8 cellular contexts compared by ENCODE assay signal in the genomic region with DNA sequence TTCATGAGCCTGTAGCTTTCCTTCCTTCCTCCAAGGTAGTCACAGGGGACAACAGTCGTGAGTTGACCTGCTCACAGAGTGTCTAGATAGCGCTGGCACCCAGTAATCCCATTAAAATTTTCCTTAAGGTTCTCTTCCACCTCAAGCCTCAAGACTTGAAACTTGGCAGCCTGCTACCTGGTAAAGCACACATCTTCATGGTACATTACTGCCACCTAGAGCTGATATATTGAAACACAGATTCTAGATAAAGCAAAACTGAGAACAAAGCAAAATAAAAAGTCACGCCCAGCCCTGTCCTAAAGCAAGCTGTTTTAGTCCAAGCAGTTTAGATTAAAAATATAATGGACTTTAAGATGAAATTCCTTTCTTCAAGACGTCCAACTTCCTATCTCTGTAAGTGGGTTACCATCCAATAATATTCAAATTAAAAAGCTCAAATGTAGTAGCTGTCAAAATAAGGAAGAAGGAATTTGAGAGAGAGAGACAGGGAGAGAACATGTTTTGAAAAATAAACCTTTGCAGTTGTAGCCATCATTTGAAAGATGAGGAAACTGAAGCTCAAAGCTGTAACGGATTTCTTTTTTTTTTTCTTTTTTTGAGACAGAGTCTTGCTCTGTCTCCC. TPM values are rescaled to one million over a fixed set of nuclear protein-coding genes. Genes with fewer than 3 reads are reported as not detected.
DNase-seq lines count a peak whose midpoint lies in the region; ATAC-seq and TF ChIP-seq lines count a peak whose summit lies in the region.

No MANE protein-coding gene starts in this region.

- no peaks in the 10 kb centered on the region for H3K9me3 ChIP-seq in SU-DHL-6 (ENCODE audit: insufficient read depth, low read length)
- H3K9me3 ChIP-seq in esophagus squamous epithelium: no peaks in the 10 kb centered on the region

- no peak overlapping the region for H3K4me3 ChIP-seq in SU-DHL-6 (ENCODE audit: insufficient read depth, low read length, poor library complexity, severe bottlenecking)
- H3K4me3 ChIP-seq in esophagus squamous epithelium: no peak overlapping the region

- TF ChIP-seq CTCF in SU-DHL-6 (IDR thresholded peaks at IDR 0.05; ENCODE audit: insufficient read depth, low read length, poor library complexity, severe bottlenecking) (peak; percentile 86), esophagus squamous epithelium (IDR thresholded peaks at IDR 0.05) (peak; percentile 35 to 80 (median 63))

- peaks cover 0 to 31% (median 11%) of the 10 kb centered on the region in 5 donors for H3K27me3 Mint-ChIP-seq in naive thymus-derived CD8-positive, alpha-beta T cell

- H3K9me3 Mint-ChIP-seq in naive thymus-derived CD8-positive, alpha-beta T cell: peaks cover 0 to 11% (median 6%) of the 10 kb centered on the region in 9 donors

- H3K4me2 ChIP-seq in SU-DHL-6 (ENCODE audit: low read depth, low read length, poor library complexity, severe bottlenecking): peak overlapping the region; percentile 9

- H3K36me3 Mint-ChIP-seq in naive thymus-derived CD8-positive, alpha-beta T cell: peaks cover 0 to 9% (median 6%) of the 10 kb centered on the region in 3 donors

- POLR2A ChIA-PET in naive thymus-derived CD8-positive, alpha-beta T cell (lab: Charles Lee): interaction anchor here (0.7 to 0.9 kb wide), 2 partner anchors 60 to 277 kb away, joined by 3 to 4 read pairs; no protein-coding TSS in a partner anchor

- peaks cover 0 to 21% (median 0%) of the 10 kb centered on the region in 3 donors for H3K4me1 ChIP-seq in esophagus squamous epithelium

- TF ChIP-seq POLR2A in esophagus squamous epithelium (IDR thresholded peaks at IDR 0.05): no peak

- intact Hi-C loops in esophagus squamous epithelium (cut with DNase I): loop anchor here (10.0 kb wide), 1 partner anchor 162 kb away; no protein-coding TSS in a partner anchor

- no peaks in the 10 kb centered on the region for H3K9me2 ChIP-seq in SU-DHL-6 (replicated peaks; ENCODE audit: insufficient read depth, low read length)

- no peaks in the 10 kb centered on the region for H3K27me3 ChIP-seq in SU-DHL-6 (ENCODE audit: low read length)
- peaks cover 0 to 4% (median 0%) of the 10 kb centered on the region in 4 donors for H3K27me3 ChIP-seq in esophagus squamous epithelium

- DNase-seq in DMS153 treated with DMSO at 0.1 percent for 48 hours (lab: John Stamatoyannopoulos, UW; ENCODE audit: unreplicated experiment) (peak; percentile 2), NCI-H1105 treated with DMSO at 0.1 percent for 48 hours (lab: John Stamatoyannopoulos, UW) (peak; percentile 86), esophagus squamous epithelium (lab: John Stamatoyannopoulos, UW) (no peak)
- peak in 4 of 10 donors; percentile 4 to 55 (median 53) for DNase-seq in naive thymus-derived CD8-positive, alpha-beta T cell
- no peak for DNase-seq in activated T-cell treated with anti-CD3 and anti-CD28 coated beads, Interleukin-2, amount 50 U/mL, for 1 hour

- no peaks in the 10 kb centered on the region for H3K36me3 ChIP-seq in SU-DHL-6 (ENCODE audit: low read length)
- H3K36me3 ChIP-seq in esophagus squamous epithelium: no peaks in the 10 kb centered on the region

- H3K9ac ChIP-seq in SU-DHL-6 (ENCODE audit: low read length): no peak overlapping the region

- H3K27ac ChIP-seq in SU-DHL-6 (ENCODE audit: low read depth, low read length) (no peak overlapping the region), esophagus squamous epithelium (no peak overlapping the region)

- H3K4me3 Mint-ChIP-seq in naive thymus-derived CD8-positive, alpha-beta T cell: no peak overlapping the region

- peak overlapping the region; percentile 34 for H2AFZ ChIP-seq in SU-DHL-6 (ENCODE audit: low read depth, low read length, severe bottlenecking)

- peak; percentile 79 for ATAC-seq in GM21737 (IDR thresholded peaks at IDR 0.05; ENCODE audit: unreplicated experiment)
- peak; percentile 82 to 87 for ATAC-seq in naive thymus-derived CD8-positive, alpha-beta T cell
- ATAC-seq in HG02840 (IDR thresholded peaks at IDR 0.05; ENCODE audit: low FRiP score, unreplicated experiment): no peak

- H3K27ac Mint-ChIP-seq in naive thymus-derived CD8-positive, alpha-beta T cell: peak overlapping the region in 1 of 10 donors; percentile 39

- H4K20me1 ChIP-seq in SU-DHL-6 (ENCODE audit: low read depth, low read length): no peaks in the 10 kb centered on the region

- no peaks in the 10 kb centered on the region for H3K79me2 ChIP-seq in SU-DHL-6 (ENCODE audit: insufficient read depth, low read length)

- no peaks in the 10 kb centered on the region for H3F3A ChIP-seq in SU-DHL-6 (ENCODE audit: insufficient read depth)

- 3 to 6% methylated on average over 5 of the region's 5 CpGs for WGBS in esophagus squamous epithelium, 2 donors

- peaks cover 0 to 11% (median under 1%) of the 10 kb centered on the region in 4 donors for H3K4me1 Mint-ChIP-seq in naive thymus-derived CD8-positive, alpha-beta T cell

RNA-seq across cellular contexts. Expression of a gene that starts 50.7 kb away (rescaled TPM):
- total RNA-seq in esophagus squamous epithelium: 1 to 10 TPM in 2 of 4 donors, under 1 TPM in 2; 0.56 to 2.8 (median 1.1) TPM
- 10 to 100 TPM; 10.3 to 10.4 TPM for total RNA-seq in naive thymus-derived CD8-positive, alpha-beta T cell
- polyA plus RNA-seq in naive thymus-derived CD8-positive, alpha-beta T cell: 1 to 10 TPM; 1.6 to 2.9 (median 1.8) TPM

Comparison
In these comparisons a context has a peak if more than half of its experiments do, and no peak if none do; other contexts are left out.
1. DNase-seq: peak in DMS153 treated with DMSO at 0.1 percent for 48 hours (single experiment) and NCI-H1105 treated with DMSO at 0.1 percent for 48 hours (single experiment); none in esophagus squamous epithelium (single experiment) and activated T-cell treated with anti-CD3 and anti-CD28 coated beads, Interleukin-2, amount 50 U/mL, for 1 hour (single experiment).